ENCODE assay signal across 8 cellular contexts in genomic region chr13:79481685-79482052, GRCh38. TPM values are rescaled to one million over a fixed set of nuclear protein-coding genes. Genes with fewer than 3 reads are reported as not detected.
DNase-seq lines count a peak whose midpoint lies in the region; ATAC-seq and TF ChIP-seq lines count a peak whose summit lies in the region.

No MANE protein-coding gene starts in this region.

- intact Hi-C loops in OCI-LY7 (cut with micrococcal nuclease; ENCODE audit: unreplicated experiment): no loop called here

- BruUV-seq in OCI-LY7 (replicated peaks; lab: Mats Ljungman, UMichigan): no TSS peak

- H3K4me1 ChIP-seq in OCI-LY7 (ENCODE audit: insufficient read depth, low read length, poor library complexity, severe bottlenecking): peaks cover 9% of the 10 kb centered on the region
- H3K4me1 ChIP-seq in hepatocyte (ENCODE audit: insufficient read depth): peaks cover 35% of the 10 kb centered on the region

- no peaks in the 10 kb centered on the region for H3K9me3 ChIP-seq in OCI-LY7 (ENCODE audit: low read length)
- H3K9me3 ChIP-seq in hepatocyte (ENCODE audit: low read depth): no peaks in the 10 kb centered on the region

- H3K4me2 ChIP-seq in OCI-LY7 (ENCODE audit: low read length) (peak overlapping the region; percentile 93), hepatocyte (peak overlapping the region; percentile 76)

- H4K20me1 ChIP-seq in OCI-LY7 (ENCODE audit: insufficient read depth, low read length) (no peaks in the 10 kb centered on the region), hepatocyte (ENCODE audit: insufficient read depth, poor library complexity, severe bottlenecking) (no peaks in the 10 kb centered on the region)

- H3K27me3 ChIP-seq in hepatocyte: no peaks in the 10 kb centered on the region

- H2AFZ ChIP-seq in OCI-LY7 (ENCODE audit: low read length) (peak overlapping the region; percentile 95), hepatocyte (peak overlapping the region; percentile 61)

- H3K4me3 ChIP-seq in GM12875 (ENCODE audit: low read depth, low read length) (peak overlapping the region; percentile 93), OCI-LY7 (ENCODE audit: low read depth, low read length, poor library complexity, severe bottlenecking) (peak overlapping the region; percentile 72), hepatocyte (peak overlapping the region; percentile 69)

- peak; percentile 16 for DNase-seq in OCI-LY7 (ENCODE audit: low spot score)
- DNase-seq in activated naive CD4-positive, alpha-beta T cell (lab: John Stamatoyannopoulos, UW): peak; percentile 2 to 14 (median 12)
- DNase-seq in hepatocyte (ENCODE audit: low spot score): peak; percentile 25
- peak; percentile 84 for DNase-seq in stimulated activated CD4-positive, alpha-beta T cell treated with anti-CD3 and anti-CD28 coated beads, Interleukin-15, amount 100 ng/mL, for 24 hours
- DNase-seq in CD1c-positive myeloid dendritic cell (ENCODE audit: extremely low spot score): no peak
- no peak for DNase-seq in NCI-H2029 treated with DMSO at 0.1 percent for 48 hours (lab: John Stamatoyannopoulos, UW)

- ATAC-seq in HG02588 (IDR thresholded peaks at IDR 0.05; ENCODE audit: unreplicated experiment): peak; percentile 21

- H3K9me2 ChIP-seq in OCI-LY7 (ENCODE audit: insufficient read depth, low read length): no peaks in the 10 kb centered on the region
- no peaks in the 10 kb centered on the region for H3K9me2 ChIP-seq in hepatocyte (replicated peaks; ENCODE audit: insufficient read depth)

- no peaks in the 10 kb centered on the region for H3K79me2 ChIP-seq in OCI-LY7 (ENCODE audit: insufficient read depth, low read depth, low read length)
- peaks cover 42% of the 10 kb centered on the region for H3K79me2 ChIP-seq in hepatocyte

- under 1% methylated on average over 12 of the region's 12 CpGs for WGBS in hepatocyte (ENCODE audit: low lambda C conversion rate, missing lambda C conversion rate)

- H3K36me3 ChIP-seq in OCI-LY7 (ENCODE audit: insufficient read depth, low read length) (no peaks in the 10 kb centered on the region), hepatocyte (replicated peaks; ENCODE audit: insufficient read depth, low read depth) (peaks cover 3% of the 10 kb centered on the region)

- POLR2A ChIA-PET in OCI-LY7 (lab: Charles Lee): interaction anchor here (1.2 to 2.0 kb wide), 3 partner anchors 25 to 58 kb away, joined by 4 to 10 read pairs (median 5); no protein-coding TSS in a partner anchor

- TF ChIP-seq CTCF in GM12875 (IDR thresholded peaks at IDR 0.05; ENCODE audit: borderline replicate concordance, insufficient read depth, low read depth, low read length) (no peak), OCI-LY7 (conservative IDR thresholded peaks at IDR 0.05; ENCODE audit: low read length) (no peak), hepatocyte (IDR thresholded peaks at IDR 0.05; ENCODE audit: poor library complexity) (no peak)

- CTCF ChIA-PET in OCI-LY7 (lab: Charles Lee; ENCODE audit: unreplicated experiment): no interaction called here

- H3K27ac ChIP-seq in OCI-LY7 (ENCODE audit: low read depth, low read length, poor library complexity, severe bottlenecking): no peak overlapping the region
- peak overlapping the region; percentile 96 for H3K27ac ChIP-seq in hepatocyte

RNA-seq across cellular contexts. Expression of gene NDFIP2, which starts 0.7 kb away (rescaled TPM):
- 0.18 and 0.54 TPM in 2 replicates for total RNA-seq in OCI-LY7 (2014; rRNA removed; shearing (Covaris generic))
- total RNA-seq in OCI-LY7 (2022) (4.0 and 4.8 TPM in 2 replicates), hepatocyte (72.8 and 80.2 TPM in 2 replicates)
- polyA plus RNA-seq in hepatocyte: 40.6 and 54.4 TPM in 2 replicates

Comparison
In these comparisons a context has a peak if more than half of its experiments do, and no peak if none do; other contexts are left out.
1. DNase-seq: peak in OCI-LY7 (single experiment), activated naive CD4-positive, alpha-beta T cell (4 of 4), hepatocyte (single experiment) and stimulated activated CD4-positive, alpha-beta T cell treated with anti-CD3 and anti-CD28 coated beads, Interleukin-15, amount 100 ng/mL, for 24 hours (single experiment); none in CD1c-positive myeloid dendritic cell (single experiment) and NCI-H2029 treated with DMSO at 0.1 percent for 48 hours (single experiment).
2. RNA of gene NDFIP2, which starts 0.7 kb away (total RNA-seq): 72.8 to 80.2 TPM in hepatocyte; 0.18 to 4.8 TPM in OCI-LY7; every median in the first group is over 10 times any median in the second.
3. Peak in every context shown above with its lines, with median percentiles within 50 percentile points of each other: H3K4me3 ChIP-seq.